In the genomic region with DNA sequence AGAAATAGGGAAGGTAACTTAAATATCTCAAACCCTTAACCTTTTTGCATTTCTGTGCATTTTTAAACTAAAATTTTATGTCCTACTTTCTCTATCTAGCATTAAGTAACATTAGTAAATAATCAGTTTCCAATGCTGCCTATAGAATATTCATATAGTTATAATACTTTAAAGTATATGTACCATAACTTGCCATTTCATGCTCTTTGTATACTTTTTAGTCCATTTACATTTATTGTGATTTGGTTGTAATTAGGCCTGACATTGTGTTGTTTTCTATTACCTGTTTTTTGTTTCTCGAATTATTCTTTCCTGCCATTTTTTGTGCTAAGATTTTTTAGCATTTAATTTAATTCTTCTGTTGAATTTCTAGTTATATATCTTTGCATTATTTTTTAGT, we compare ENCODE assay signal across 20 cellular contexts. TPM values are rescaled to one million over a fixed set of nuclear protein-coding genes. Genes with fewer than 3 reads are reported as not detected.
DNase-seq lines count a peak whose midpoint lies in the region; ATAC-seq, FAIRE-seq and TF ChIP-seq lines count a peak whose summit lies in the region.
"Had no signal": no experiment of that assay in that cellular context is flagged by ENCODE, and none has a peak within 500 bp of the region (broad histone marks: within the 10 kb centered on the region; RNA-seq: fewer than 3 reads in every experiment).

No MANE protein-coding gene starts in this region.

- H4K20me1 ChIP-seq in K562 (replicated peaks; ENCODE audit: control insufficient read depth, insufficient read depth, low read length) = no peaks in the 10 kb centered on the region

- POLR2A ChIA-PET in A549 (lab: Yijun Ruan, JAX) = no interaction called here
- POLR2A ChIA-PET in HEK293 (lab: Yijun Ruan, JAX) = no interaction called here
- POLR2A ChIA-PET in K562 (lab: Yijun Ruan, JAX) = interaction anchor here (0.7 to 1.4 kb wide), 2 partner anchors 9 to 20 kb away, joined by 3 to 4 read pairs; no protein-coding TSS in a partner anchor

- TF ChIP-seq EP300 in A549 (IDR thresholded peaks at IDR 0.05) (no peak), K562 (IDR thresholded peaks at IDR 0.05; ENCODE audit: low read length) (no peak)

- in situ Hi-C loops in K562 (cut with MboI) = no loop called here

- no peak for DNase-seq in A549 (ENCODE audit: low read depth in 1 of 2, low spot score in 1 of 2)
- DNase-seq in K562 (ENCODE audit: extremely low read depth in 1 of 4, low spot score in 3 of 4) = no peak
- no peak for DNase-seq in pancreas
- no peak for DNase-seq in HuH-7.5 (ENCODE audit: low spot score)
- no peak for DNase-seq in central memory CD4-positive, alpha-beta T cell
- DNase-seq in foreskin fibroblast = no peak
- DNase-seq: 8988T; C1 segment of cervical spinal cord; Calu3; CD4-positive, alpha-beta memory T cell; COR-L47; DMS79 treated with DMSO at 0.1 percent for 48 hours; GF-D8; GM23248; H7; HCEC 1CT had no signal

- H3K4me2 ChIP-seq in A549 = no peak overlapping the region
- no peak overlapping the region for H3K4me2 ChIP-seq in K562 (ENCODE audit: insufficient read depth, low read length)

- no peak overlapping the region for H3K9ac ChIP-seq in K562 (ENCODE audit: insufficient read depth in 1 of 2, low read depth in 2 of 2, low read length in 2 of 2)
- H3K9ac ChIP-seq: GM23248 had no signal

- H3K27me3 ChIP-seq in K562 (ENCODE audit: control insufficient read depth in 2 of 2, insufficient read depth in 2 of 2, low read length in 2 of 2) = no peaks in the 10 kb centered on the region
- no peaks in the 10 kb centered on the region for H3K27me3 ChIP-seq in pancreas

- H3K79me2 ChIP-seq in K562 (ENCODE audit: control insufficient read depth, insufficient read depth, low read length) = peaks cover 25% of the 10 kb centered on the region

- H3K36me3 ChIP-seq in HEK293 (ENCODE audit: control insufficient read depth in 2 of 2, insufficient read depth in 1 of 2, low read length in 2 of 2) (peaks cover 0 to 3% of the 10 kb centered on the region in 2 experiments; a peak in 1 of 3 replicates), K562 (ENCODE audit: control insufficient read depth, insufficient read depth, low read length) (peaks cover 2% of the 10 kb centered on the region; the same call in 2 of the 3 replicates), pancreas (no peaks in the 10 kb centered on the region)

- CTCF ChIA-PET in A549 (lab: Yijun Ruan, JAX) (interaction anchor here (1.6 kb wide), 1 partner anchor 104 kb away, joined by 4 read pairs; no protein-coding TSS in a partner anchor), HEK293 (lab: Yijun Ruan, JAX) (no interaction called here), K562 (lab: Yijun Ruan, JAX; ENCODE audit: low intra/inter-chr PET ratio) (no interaction called here)

- FAIRE-seq in A549 (lab: Jason Lieb, UNC) (no peak), K562 (lab: Jason Lieb, UNC) (no peak), pancreas (lab: Jason Lieb, UNC) (peak; percentile 63)
- FAIRE-seq: GM12891, GM18507, H1 had no signal

- WGBS in A549 (ENCODE audit: missing lambda C conversion rate) = 70% methylated on average over 1 of the region's 1 CpG
- WGBS in K562 (ENCODE audit: insufficient coverage, low coverage, missing lambda C conversion rate) = 53% methylated on average over 1 of the region's 1 CpG
- WGBS in pancreas, 2 donors = 91 to 93% methylated on average over 1 of the region's 1 CpG

- intact Hi-C loops in K562 (cut with micrococcal nuclease) (no loop called here), pancreas (cut with DNase I) (no loop called here)

- no peak for TF ChIP-seq POLR2A in A549 (IDR thresholded peaks at IDR 0.05; ENCODE audit: low read length)
- TF ChIP-seq POLR2A in K562 (conservative IDR thresholded peaks at IDR 0.05) = no peak

- peaks cover 25% of the 10 kb centered on the region for H3K9me3 ChIP-seq in A549
- no peaks in the 10 kb centered on the region; the same call in 1 of the 2 replicates for H3K9me3 ChIP-seq in HEK293 (ENCODE audit: control insufficient read depth, insufficient read depth, low read depth, low read length)
- peaks cover 6% of the 10 kb centered on the region; the same call in 1 of the 2 replicates for H3K9me3 ChIP-seq in K562 (replicated peaks; ENCODE audit: control insufficient read depth, insufficient read depth, low read depth, low read length)
- H3K9me3 ChIP-seq in pancreas = peaks cover 0 to 11% (median 0%) of the 10 kb centered on the region in 4 donors

- no peak overlapping the region for H3K4me3 ChIP-seq in A549
- H3K4me3 ChIP-seq in HEK293 (ENCODE audit: low read depth, low read length) = no peak overlapping the region
- no peak overlapping the region for H3K4me3 ChIP-seq in K562
- no peak overlapping the region for H3K4me3 ChIP-seq in pancreas
- H3K4me3 ChIP-seq in foreskin fibroblast (ENCODE audit: low read depth in 1 of 2, low read length in 2 of 2) = no peak overlapping the region
- H3K4me3 ChIP-seq: GM23248 had no signal

- TF ChIP-seq RAD21 in A549 (conservative IDR thresholded peaks at IDR 0.05 in 1 of 2, IDR thresholded peaks at IDR 0.05 in 1 of 2) (no peak), K562 (CRISPR knock-in tag; conservative IDR thresholded peaks at IDR 0.05 in 1 of 2, IDR thresholded peaks at IDR 0.05 in 1 of 2) (no peak)

- H3K27ac ChIP-seq in A549 (no peak overlapping the region), HEK293 (ENCODE audit: extremely low read depth, low read depth, low read length) (no peak overlapping the region), K562 (ENCODE audit: extremely low read depth, low read depth, low read length) (no peak overlapping the region), pancreas (no peak overlapping the region)
- H3K27ac ChIP-seq: GM23248 had no signal

- H2AFZ ChIP-seq in K562 (ENCODE audit: low read depth, low read length) = no peak overlapping the region
- H2AFZ ChIP-seq: GM23248 had no signal

- no TSS peak for BruUV-seq in K562 (replicated peaks; lab: Mats Ljungman, UMichigan)

- TF ChIP-seq CTCF in A549 (IDR thresholded peaks at IDR 0.05) = no peak
- TF ChIP-seq CTCF in HEK293 (tag by site-specific recombination; IDR thresholded peaks at IDR 0.05) = no peak
- TF ChIP-seq CTCF in K562 (IDR thresholded peaks at IDR 0.05 in 2 of 3, conservative IDR thresholded peaks at IDR 0.05 in 1 of 3; ENCODE audit: insufficient read depth in 2 of 3, low read depth in 1 of 3, low read length in 3 of 3) = no peak
- TF ChIP-seq CTCF in pancreas (IDR thresholded peaks at IDR 0.05) = no peak
- no peak for TF ChIP-seq CTCF in foreskin fibroblast (IDR thresholded peaks at IDR 0.05; ENCODE audit: low read depth, low read length)

- peaks cover 5% of the 10 kb centered on the region; the same call in 1 of the 3 replicates for H3K4me1 ChIP-seq in A549
- no peaks in the 10 kb centered on the region for H3K4me1 ChIP-seq in HEK293 (ENCODE audit: control insufficient read depth, insufficient read depth, low read length)
- no peaks in the 10 kb centered on the region for H3K4me1 ChIP-seq in K562 (replicated peaks in 1 of 2; ENCODE audit: control insufficient read depth in 2 of 2, insufficient read depth in 2 of 2, low read length in 2 of 2)
- no peaks in the 10 kb centered on the region for H3K4me1 ChIP-seq in pancreas

- no peak for ATAC-seq in A549
- no peak for ATAC-seq in K562
- ATAC-seq in pancreas = no peak

- no peaks in the 10 kb centered on the region for H3K9me1 ChIP-seq in K562 (ENCODE audit: control insufficient read depth, insufficient read depth, low read length)

TF ChIP-seq in HEK293, 187 proteins besides CTCF, POLR2A, EP300 and RAD21 (continues in another document):
- TF ChIP-seq PRDM1 (tag by site-specific recombination; IDR thresholded peaks at IDR 0.05) (0 out of 2 replicates have a peak, but pooled peaks have one; percentile 19), ZNF76 (tag by site-specific recombination; IDR thresholded peaks at IDR 0.05; ENCODE audit: borderline replicate concordance, low read depth) (no peak), ZEB2 (tag by site-specific recombination; IDR thresholded peaks at IDR 0.05) (no peak)

TF ChIP-seq in K562, 482 proteins besides CTCF, POLR2A, EP300 and RAD21:
- TF ChIP-seq KDM4B (IDR thresholded peaks at IDR 0.05; ENCODE audit: borderline replicate concordance in 2 of 2, low read depth in 1 of 2) (no peak), ZNF507 (tag; conservative IDR thresholded peaks at IDR 0.05) (peak; percentile 99), ZNF354B (CRISPR knock-in tag; IDR thresholded peaks at IDR 0.05) (peak; percentile 87)

RNA-seq across cellular contexts. Expression of a gene that starts 13.7 kb away (rescaled TPM):
- polyA plus RNA-seq in A549 (2011; rRNA removed) (90.9 and 99.9 TPM in 2 replicates), A549 (2017; fragmentation: RNase III; extraction: RNeasy Plus Mini Kit Qiagen cat#74134 plus additional on column Dnase treatment) (15.0 to 19.6 TPM (median 17.1 TPM) in 3 replicates), K562 (2011; rRNA removed) (7.2 and 12.6 TPM in 2 replicates), K562 (2014; fragmentation: Illumina TruSeq; extraction: Trizol) (6.4 and 6.7 TPM in 2 replicates), K562 (2014; fragmentation: Nextera tagmentation; extraction: Ambion mirVana) (1 to 10 TPM; 5.3 to 5.4 TPM), K562 (2014; rRNA removed) (5.1 and 5.7 TPM in 2 replicates), pancreas (1 to 10 TPM; 2.1 to 2.7 TPM)
- 7.4 and 9.0 TPM in 2 replicates for polyA plus RNA-seq in A549 (2012; cell fraction: cytosol; rRNA removed)
- polyA plus RNA-seq in A549 (2012; cell fraction: nucleus; rRNA removed) = 9.0 and 11.1 TPM in 2 replicates
- polyA minus RNA-seq in A549 (2011; rRNA and poly(A)+ RNA removed) = 130 and 147 TPM in 2 replicates
- 25.5 and 58.3 TPM in 2 replicates for total RNA-seq in K562 (2011; cell fraction: chromatin; rRNA removed; ENCODE audit: low replicate concordance)
- 16.8 and 22.5 TPM in 2 replicates for total RNA-seq in K562 (2011; cell fraction: nucleolus; rRNA removed)
- total RNA-seq in K562 (2011; cell fraction: nucleoplasm; rRNA removed) = 28.2 and 32.5 TPM in 2 replicates
- total RNA-seq in K562 (2014; rRNA removed) (14.6 and 16.6 TPM in 2 replicates), K562 (2014; rRNA removed; fragmentation: Illumina TruSeq; extraction: Trizol) (20.3 and 25.8 TPM in 2 replicates), K562 (2015; rRNA removed; fragmentation: Illumina TruSeq; extraction: Trizol) (18.1 and 18.6 TPM in 2 replicates), K562 (2021) (17.5 and 19.7 TPM in 2 replicates), pancreas (10 to 100 TPM in 4 of 6 donors, 1 to 10 TPM in 2; 7.3 to 67.4 (median 12.5) TPM)
- 3.8 and 4.3 TPM in 2 replicates for polyA plus RNA-seq in K562 (2011; cell fraction: cytosol; rRNA removed)
- polyA plus RNA-seq in K562 (2011; cell fraction: nucleus; rRNA removed) = 4.7 and 5.9 TPM in 2 replicates
- polyA plus RNA-seq in K562 (2012) = 4.6 and 6.5 TPM in 2 replicates
- polyA minus RNA-seq in K562 (2011; rRNA and poly(A)+ RNA removed) = 59.0 and 96.2 TPM in 2 replicates
- polyA minus RNA-seq in K562 (2011; cell fraction: cytosol; rRNA and poly(A)+ RNA removed) = 15.4 and 28.4 TPM in 2 replicates
- 17.2 and 19.3 TPM in 2 replicates for polyA minus RNA-seq in K562 (2011; cell fraction: nucleus; rRNA and poly(A)+ RNA removed)
